Comparison of ENCODE assay signal across 1 cellular context in the genomic region with DNA sequence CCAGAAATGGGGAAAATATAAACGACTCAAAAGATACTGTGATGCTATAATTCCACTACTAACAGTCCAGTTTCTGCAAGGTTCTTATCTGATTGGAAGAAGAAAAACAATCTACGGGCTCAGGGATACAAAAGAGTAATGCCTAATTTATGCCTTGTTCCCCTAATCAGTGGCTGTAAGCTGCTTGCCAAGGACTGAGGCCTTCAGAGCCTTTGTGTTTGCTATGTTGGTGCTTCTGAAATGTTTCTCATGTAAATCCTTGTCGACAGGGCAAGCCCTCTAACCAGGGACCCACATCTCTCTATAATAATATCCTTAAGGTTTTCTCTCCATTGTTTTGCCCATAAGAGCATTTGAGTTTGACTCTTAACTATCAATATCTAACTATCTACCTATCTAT.
TF ChIP-seq lines count a peak whose summit lies in the region.

No MANE protein-coding gene starts in this region.

TF ChIP-seq in GM23338, 12 proteins besides CTCF, POLR2A, EP300 and RAD21 (continued from another document):
- TF ChIP-seq, protein P1, sequence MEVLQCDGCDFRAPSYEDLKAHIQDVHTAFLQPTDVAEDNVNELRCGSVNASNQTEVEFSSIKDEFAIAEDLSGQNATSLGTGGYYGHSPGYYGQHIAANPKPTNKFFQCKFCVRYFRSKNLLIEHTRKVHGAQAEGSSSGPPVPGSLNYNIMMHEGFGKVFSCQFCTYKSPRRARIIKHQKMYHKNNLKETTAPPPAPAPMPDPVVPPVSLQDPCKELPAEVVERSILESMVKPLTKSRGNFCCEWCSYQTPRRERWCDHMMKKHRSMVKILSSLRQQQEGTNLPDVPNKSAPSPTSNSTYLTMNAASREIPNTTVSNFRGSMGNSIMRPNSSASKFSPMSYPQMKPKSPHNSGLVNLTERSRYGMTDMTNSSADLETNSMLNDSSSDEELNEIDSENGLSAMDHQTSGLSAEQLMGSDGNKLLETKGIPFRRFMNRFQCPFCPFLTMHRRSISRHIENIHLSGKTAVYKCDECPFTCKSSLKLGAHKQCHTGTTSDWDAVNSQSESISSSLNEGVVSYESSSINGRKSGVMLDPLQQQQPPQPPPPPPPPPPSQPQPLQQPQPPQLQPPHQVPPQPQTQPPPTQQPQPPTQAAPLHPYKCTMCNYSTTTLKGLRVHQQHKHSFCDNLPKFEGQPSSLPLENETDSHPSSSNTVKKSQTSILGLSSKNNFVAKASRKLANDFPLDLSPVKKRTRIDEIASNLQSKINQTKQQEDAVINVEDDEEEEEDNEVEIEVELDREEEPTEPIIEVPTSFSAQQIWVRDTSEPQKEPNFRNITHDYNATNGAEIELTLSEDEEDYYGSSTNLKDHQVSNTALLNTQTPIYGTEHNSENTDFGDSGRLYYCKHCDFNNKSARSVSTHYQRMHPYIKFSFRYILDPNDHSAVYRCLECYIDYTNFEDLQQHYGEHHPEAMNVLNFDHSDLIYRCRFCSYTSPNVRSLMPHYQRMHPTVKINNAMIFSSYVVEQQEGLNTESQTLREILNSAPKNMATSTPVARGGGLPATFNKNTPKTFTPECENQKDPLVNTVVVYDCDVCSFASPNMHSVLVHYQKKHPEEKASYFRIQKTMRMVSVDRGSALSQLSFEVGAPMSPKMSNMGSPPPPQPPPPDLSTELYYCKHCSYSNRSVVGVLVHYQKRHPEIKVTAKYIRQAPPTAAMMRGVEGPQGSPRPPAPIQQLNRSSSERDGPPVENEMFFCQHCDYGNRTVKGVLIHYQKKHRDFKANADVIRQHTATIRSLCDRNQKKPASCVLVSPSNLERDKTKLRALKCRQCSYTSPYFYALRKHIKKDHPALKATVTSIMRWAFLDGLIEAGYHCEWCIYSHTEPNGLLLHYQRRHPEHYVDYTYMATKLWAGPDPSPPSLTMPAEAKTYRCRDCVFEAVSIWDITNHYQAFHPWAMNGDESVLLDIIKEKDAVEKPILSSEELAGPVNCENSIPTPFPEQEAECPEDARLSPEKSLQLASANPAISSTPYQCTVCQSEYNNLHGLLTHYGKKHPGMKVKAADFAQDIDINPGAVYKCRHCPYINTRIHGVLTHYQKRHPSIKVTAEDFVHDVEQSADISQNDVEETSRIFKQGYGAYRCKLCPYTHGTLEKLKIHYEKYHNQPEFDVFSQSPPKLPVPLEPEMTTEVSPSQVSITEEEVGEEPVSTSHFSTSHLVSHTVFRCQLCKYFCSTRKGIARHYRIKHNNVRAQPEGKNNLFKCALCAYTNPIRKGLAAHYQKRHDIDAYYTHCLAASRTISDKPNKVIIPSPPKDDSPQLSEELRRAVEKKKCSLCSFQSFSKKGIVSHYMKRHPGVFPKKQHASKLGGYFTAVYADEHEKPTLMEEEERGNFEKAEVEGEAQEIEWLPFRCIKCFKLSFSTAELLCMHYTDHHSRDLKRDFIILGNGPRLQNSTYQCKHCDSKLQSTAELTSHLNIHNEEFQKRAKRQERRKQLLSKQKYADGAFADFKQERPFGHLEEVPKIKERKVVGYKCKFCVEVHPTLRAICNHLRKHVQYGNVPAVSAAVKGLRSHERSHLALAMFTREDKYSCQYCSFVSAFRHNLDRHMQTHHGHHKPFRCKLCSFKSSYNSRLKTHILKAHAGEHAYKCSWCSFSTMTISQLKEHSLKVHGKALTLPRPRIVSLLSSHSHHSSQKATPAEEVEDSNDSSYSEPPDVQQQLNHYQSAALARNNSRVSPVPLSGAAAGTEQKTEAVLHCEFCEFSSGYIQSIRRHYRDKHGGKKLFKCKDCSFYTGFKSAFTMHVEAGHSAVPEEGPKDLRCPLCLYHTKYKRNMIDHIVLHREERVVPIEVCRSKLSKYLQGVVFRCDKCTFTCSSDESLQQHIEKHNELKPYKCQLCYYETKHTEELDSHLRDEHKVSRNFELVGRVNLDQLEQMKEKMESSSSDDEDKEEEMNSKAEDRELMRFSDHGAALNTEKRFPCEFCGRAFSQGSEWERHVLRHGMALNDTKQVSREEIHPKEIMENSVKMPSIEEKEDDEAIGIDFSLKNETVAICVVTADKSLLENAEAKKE (CRISPR knock-in tag; IDR thresholded peaks at IDR 0.05): no peak
- TF ChIP-seq, protein P2, sequence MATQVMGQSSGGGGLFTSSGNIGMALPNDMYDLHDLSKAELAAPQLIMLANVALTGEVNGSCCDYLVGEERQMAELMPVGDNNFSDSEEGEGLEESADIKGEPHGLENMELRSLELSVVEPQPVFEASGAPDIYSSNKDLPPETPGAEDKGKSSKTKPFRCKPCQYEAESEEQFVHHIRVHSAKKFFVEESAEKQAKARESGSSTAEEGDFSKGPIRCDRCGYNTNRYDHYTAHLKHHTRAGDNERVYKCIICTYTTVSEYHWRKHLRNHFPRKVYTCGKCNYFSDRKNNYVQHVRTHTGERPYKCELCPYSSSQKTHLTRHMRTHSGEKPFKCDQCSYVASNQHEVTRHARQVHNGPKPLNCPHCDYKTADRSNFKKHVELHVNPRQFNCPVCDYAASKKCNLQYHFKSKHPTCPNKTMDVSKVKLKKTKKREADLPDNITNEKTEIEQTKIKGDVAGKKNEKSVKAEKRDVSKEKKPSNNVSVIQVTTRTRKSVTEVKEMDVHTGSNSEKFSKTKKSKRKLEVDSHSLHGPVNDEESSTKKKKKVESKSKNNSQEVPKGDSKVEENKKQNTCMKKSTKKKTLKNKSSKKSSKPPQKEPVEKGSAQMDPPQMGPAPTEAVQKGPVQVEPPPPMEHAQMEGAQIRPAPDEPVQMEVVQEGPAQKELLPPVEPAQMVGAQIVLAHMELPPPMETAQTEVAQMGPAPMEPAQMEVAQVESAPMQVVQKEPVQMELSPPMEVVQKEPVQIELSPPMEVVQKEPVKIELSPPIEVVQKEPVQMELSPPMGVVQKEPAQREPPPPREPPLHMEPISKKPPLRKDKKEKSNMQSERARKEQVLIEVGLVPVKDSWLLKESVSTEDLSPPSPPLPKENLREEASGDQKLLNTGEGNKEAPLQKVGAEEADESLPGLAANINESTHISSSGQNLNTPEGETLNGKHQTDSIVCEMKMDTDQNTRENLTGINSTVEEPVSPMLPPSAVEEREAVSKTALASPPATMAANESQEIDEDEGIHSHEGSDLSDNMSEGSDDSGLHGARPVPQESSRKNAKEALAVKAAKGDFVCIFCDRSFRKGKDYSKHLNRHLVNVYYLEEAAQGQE (IDR thresholded peaks at IDR 0.05; ENCODE audit: unreplicated experiment): no peak
- TF ChIP-seq EZH2 (IDR thresholded peaks at IDR 0.05; ENCODE audit: low read depth, unreplicated experiment) (no peak), POLR2AphosphoS5 (IDR thresholded peaks at IDR 0.05; ENCODE audit: low read depth) (no peak), EZH2phosphoT487 (IDR thresholded peaks at IDR 0.05; ENCODE audit: unreplicated experiment) (no peak), ZNF331 (CRISPR knock-in tag; IDR thresholded peaks at IDR 0.05; ENCODE audit: low read depth) (no peak), JUNB (IDR thresholded peaks at IDR 0.05; ENCODE audit: unreplicated experiment) (no peak)
